Comparison of ENCODE assay signal across 8 cellular contexts in genomic region chr1:147598631-147599361, GRCh38. TPM values are rescaled to one million over a fixed set of nuclear protein-coding genes. Genes with fewer than 3 reads are reported as not detected.
DNase-seq lines count a peak whose midpoint lies in the region; ATAC-seq and TF ChIP-seq lines count a peak whose summit lies in the region.

No MANE protein-coding gene starts in this region.

- peaks cover 0 to 13% of the 10 kb centered on the region in 2 donors for H3K4me1 ChIP-seq in ascending aorta
- H3K4me1 ChIP-seq in sigmoid colon: peaks cover 0 to 40% (median 28%) of the 10 kb centered on the region in 4 donors

- 4 to 8% methylated on average over 30 of the region's 30 CpGs for WGBS in sigmoid colon, 2 donors

- peak overlapping the region; percentile 88 to 90 for H3K4me3 ChIP-seq in ascending aorta
- H3K4me3 ChIP-seq in sigmoid colon: peak overlapping the region; percentile 52 to 82 (median 76)

- intact Hi-C loops in ascending aorta (cut with DNase I): loop anchor here (1.0 to 5.0 kb wide), 3 partner anchors 57 to 426 kb away; partner anchors contain the start of genes ACP6, BCL9 and PRKAB2
- intact Hi-C loops in sigmoid colon (cut with DNase I): loop anchor here (1.0 kb wide), 1 partner anchor 57 kb away; the partner anchor contains the start of gene BCL9

- POLR2A ChIA-PET in RWPE1 (lab: Yijun Ruan, JAX; ENCODE audit: low non-redundant PET): interaction anchor here (0.6 kb wide), 1 partner anchor 36 kb away, joined by 10 read pairs; no protein-coding TSS in a partner anchor

- in situ Hi-C loops in G401 (cut with HindIII; ENCODE audit: low sequenced_read_pairs): no loop called here

- H3K9me3 ChIP-seq in ascending aorta: no peaks in the 10 kb centered on the region
- no peaks in the 10 kb centered on the region for H3K9me3 ChIP-seq in sigmoid colon

- DNase-seq in G401 (ENCODE audit: low spot score): peak; percentile 67
- DNase-seq in RWPE1 (ENCODE audit: low spot score): no peak
- peak in 1 of 2 donors; percentile 77 for DNase-seq in ascending aorta (ENCODE audit: low spot score in 2 of 2)
- peak in 30 of 51 donors; percentile 14 to 81 (median 59) for DNase-seq in hypothalamus (lab: John Stamatoyannopoulos, UW)
- peak; percentile 83 for DNase-seq in sigmoid colon
- DNase-seq in SIG-M5 (lab: John Stamatoyannopoulos, UW): no peak

- no peak for TF ChIP-seq EP300 in sigmoid colon (IDR thresholded peaks at IDR 0.05)

- TF ChIP-seq CTCF in RWPE1 (conservative IDR thresholded peaks at IDR 0.05; ENCODE audit: low read depth) (no peak), ascending aorta (IDR thresholded peaks at IDR 0.05) (no peak), sigmoid colon (IDR thresholded peaks at IDR 0.05) (no peak)

- no peak for TF ChIP-seq POLR2A in sigmoid colon (IDR thresholded peaks at IDR 0.05)

- H3K27me3 ChIP-seq in ascending aorta (no peaks in the 10 kb centered on the region), sigmoid colon (no peaks in the 10 kb centered on the region)

- H3K27ac ChIP-seq in RWPE1 (peak overlapping the region; percentile 77), ascending aorta (peak overlapping the region; percentile 91 to 92), sigmoid colon (peak overlapping the region; percentile 83 to 96 (median 93))

- ATAC-seq in HG02763 (IDR thresholded peaks at IDR 0.05; ENCODE audit: unreplicated experiment) (peak; percentile 6), HG03135 (IDR thresholded peaks at IDR 0.05; ENCODE audit: unreplicated experiment) (no peak)

- CTCF ChIA-PET in RWPE1 (lab: Yijun Ruan, JAX): interaction anchor here (0.9 to 1.2 kb wide), 2 partner anchors 50 to 294 kb away, joined by 3 to 4 read pairs; no protein-coding TSS in a partner anchor

- H3K36me3 ChIP-seq in ascending aorta (no peaks in the 10 kb centered on the region), sigmoid colon (no peaks in the 10 kb centered on the region)

RNA-seq across cellular contexts. Expression of gene BCL9, which starts 57.5 kb away (rescaled TPM):
- total RNA-seq in G401 (2014; rRNA removed; shearing (Covaris generic)): 10.3 and 15.6 TPM in 2 replicates
- total RNA-seq in ascending aorta (9.7 TPM), sigmoid colon (10 to 100 TPM; 12.8 to 21.9 (median 15.4) TPM)
- 10 to 100 TPM in 1 of 3 donors, 1 to 10 TPM in 2; 2.5 to 12.0 (median 3.0) TPM for polyA plus RNA-seq in sigmoid colon

Comparison
In these comparisons a context has a peak if more than half of its experiments do, and no peak if none do; other contexts are left out.
1. DNase-seq: peak in G401 (single experiment), hypothalamus (30 of 51) and sigmoid colon (single experiment); none in RWPE1 (single experiment) and SIG-M5 (single experiment).
2. Peak in every context shown above with its lines, with median percentiles within 50 percentile points of each other: H3K27ac ChIP-seq.